Comparison of ENCODE assay signal across 1 cellular context in the genomic region with DNA sequence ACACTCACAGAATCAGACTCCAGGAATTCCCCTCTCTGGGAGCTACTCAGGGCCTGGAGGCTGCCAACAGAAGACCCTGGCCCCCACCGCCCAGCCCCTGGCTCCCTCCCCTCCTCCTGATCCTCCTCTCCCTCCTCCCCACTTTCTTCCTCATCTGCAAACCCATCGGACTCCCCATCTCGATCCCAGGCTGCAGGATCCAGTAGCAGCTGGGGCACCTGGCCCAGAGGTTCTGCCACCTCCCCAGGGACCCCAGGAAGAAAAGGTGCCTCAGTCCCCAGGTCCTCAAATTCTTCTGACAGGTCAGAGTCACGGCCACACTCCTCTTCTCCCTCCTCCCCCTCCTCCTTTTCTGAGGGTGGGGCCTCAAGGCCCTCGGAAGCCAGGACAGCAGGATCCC.
TF ChIP-seq lines count a peak whose summit lies in the region.

No MANE protein-coding gene starts in this region.

TF ChIP-seq in K562, 482 proteins besides CTCF, POLR2A, EP300 and RAD21:
- TF ChIP-seq SUPT5H (IDR thresholded peaks at IDR 0.05) (no peak), ZNF263 (CRISPR knock-in tag; IDR thresholded peaks at IDR 0.05; ENCODE audit: borderline replicate concordance) (peak; percentile 90)
